21 cellular contexts compared by ENCODE assay signal in the genomic region with DNA sequence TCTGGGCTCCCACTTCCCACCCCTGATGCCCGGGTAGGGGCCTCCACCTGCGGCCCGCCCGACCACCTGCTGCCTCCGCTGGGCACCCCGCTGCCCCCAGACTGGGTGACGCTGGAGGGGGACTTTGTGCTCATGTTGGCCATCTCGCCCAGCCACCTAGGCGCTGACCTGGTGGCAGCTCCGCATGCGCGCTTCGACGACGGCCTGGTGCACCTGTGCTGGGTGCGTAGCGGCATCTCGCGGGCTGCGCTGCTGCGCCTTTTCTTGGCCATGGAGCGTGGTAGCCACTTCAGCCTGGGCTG. TPM values are rescaled to one million over a fixed set of nuclear protein-coding genes. Genes with fewer than 3 reads are reported as not detected.
DNase-seq lines count a peak whose midpoint lies in the region; ATAC-seq and TF ChIP-seq lines count a peak whose summit lies in the region.
"Had no signal": no experiment of that assay in that cellular context is flagged by ENCODE, and none has a peak within 500 bp of the region (broad histone marks: within the 10 kb centered on the region; RNA-seq: fewer than 3 reads in every experiment).

No MANE protein-coding gene starts in this region.

- TF ChIP-seq CTCF in 22Rv1 (IDR thresholded peaks at IDR 0.05) (peak; percentile 27; the same call in 1 of the 2 replicates), gastroesophageal sphincter (IDR thresholded peaks at IDR 0.05) (no peak)

- H3K27me3 ChIP-seq in HUES6 (ENCODE audit: control insufficient read depth, insufficient read depth, low read length) (no peaks in the 10 kb centered on the region), gastroesophageal sphincter (no peaks in the 10 kb centered on the region)
- H3K27me3 ChIP-seq: cardiac muscle cell, left lung, SJSA1, tibial artery had no signal

- TF ChIP-seq POLR2A in gastroesophageal sphincter (IDR thresholded peaks at IDR 0.05): no peak

- ATAC-seq in gastroesophageal sphincter: no peak
- no peak for ATAC-seq in sciatic nerve
- no peak for ATAC-seq in HG03342 (IDR thresholded peaks at IDR 0.05; ENCODE audit: unreplicated experiment)
- no peak for ATAC-seq in HG02973 (IDR thresholded peaks at IDR 0.05; ENCODE audit: unreplicated experiment)
- ATAC-seq: left lung had no signal

- no peak overlapping the region for H3K9ac ChIP-seq in HUES6 (ENCODE audit: low read length)
- H3K9ac ChIP-seq: parathyroid adenoma had no signal

- intact Hi-C loops in sciatic nerve (cut with DNase I): no loop called here

- no peaks in the 10 kb centered on the region for H3K9me3 ChIP-seq in HUES6 (ENCODE audit: control insufficient read depth, insufficient read depth, low read depth, low read length)
- H3K9me3 ChIP-seq in gastroesophageal sphincter: no peaks in the 10 kb centered on the region
- H3K9me3 ChIP-seq: left lung, SJSA1, tibial artery had no signal

- peak; percentile 61 for DNase-seq in sciatic nerve (ENCODE audit: low spot score)
- no peak for DNase-seq in DMS53 treated with DMSO at 0.1 percent for 48 hours (lab: John Stamatoyannopoulos, UW; ENCODE audit: unreplicated experiment)
- DNase-seq in Kasumi-1 (lab: John Stamatoyannopoulos, UW): no peak
- DNase-seq: effector memory CD4-positive, alpha-beta T cell; EL; HFFc6; hippocampal formation; MV-4-11; NCI-H2081; NCI-H524 had no signal

- WGBS in gastroesophageal sphincter (ENCODE audit: low coverage in 1 of 2), 2 donors: 84% methylated on average over 14 of the region's 22 CpGs; no CpG with 5 or more reads in 1 of the 2 donors

- H3K4me1 ChIP-seq in HUES6 (ENCODE audit: control insufficient read depth, insufficient read depth, low read length) (peaks cover 34% of the 10 kb centered on the region), gastroesophageal sphincter (peaks cover 7 to 75% (median 36%) of the 10 kb centered on the region in 3 donors)

- TF ChIP-seq EP300 in gastroesophageal sphincter (IDR thresholded peaks at IDR 0.05): no peak

- H3K4me3 ChIP-seq in HUES6 (ENCODE audit: low read depth, low read length) (peak overlapping the region; percentile 62), gastroesophageal sphincter (no peak overlapping the region)
- H3K4me3 ChIP-seq: cardiac muscle cell, left lung, SJSA1, smooth muscle cell, tibial artery had no signal

- no peaks in the 10 kb centered on the region for H3K36me3 ChIP-seq in HUES6 (ENCODE audit: control insufficient read depth, insufficient read depth, low read length)
- peaks cover 0 to 52% of the 10 kb centered on the region in 2 donors for H3K36me3 ChIP-seq in gastroesophageal sphincter
- H3K36me3 ChIP-seq: cardiac muscle cell had no signal

- H3K27ac ChIP-seq in 22Rv1: peak overlapping the region; percentile 100
- no peak overlapping the region for H3K27ac ChIP-seq in HUES6 (ENCODE audit: low read depth, low read length)
- peak overlapping the region; percentile 41 to 98 (median 89) for H3K27ac ChIP-seq in gastroesophageal sphincter
- H3K27ac ChIP-seq: cardiac muscle cell, parathyroid adenoma, SJSA1 had no signal

RNA-seq across cellular contexts. Expression of gene DBP, which starts 7.9 kb away (rescaled TPM):
- 10 to 100 TPM in 2 of 4 donors, 1 to 10 TPM in 2; 2.9 to 16.8 (median 8.9) TPM for total RNA-seq in gastroesophageal sphincter
- total RNA-seq in sciatic nerve: 13.7 TPM

RNA-seq across cellular contexts. Expression of gene SPHK2, which starts 9.9 kb away (rescaled TPM):
- 10 to 100 TPM in 3 of 4 donors, 1 to 10 TPM in 1; 7.2 to 17.9 (median 13.7) TPM for total RNA-seq in gastroesophageal sphincter
- 21.5 TPM for total RNA-seq in sciatic nerve

RNA-seq across cellular contexts. Expression of gene RPL18, which starts 10.3 kb away (rescaled TPM):
- total RNA-seq in gastroesophageal sphincter (1,000 to 10,000 TPM; 1,261 to 2,300 (median 1,588) TPM), sciatic nerve (789 TPM)

RNA-seq across cellular contexts. Expression of gene FAM83E, which starts 14.4 kb away (rescaled TPM):
- total RNA-seq in gastroesophageal sphincter: 1 to 10 TPM in 1 of 4 donors, not detected in 3; 1.5 TPM
- total RNA-seq in sciatic nerve: not detected

RNA-seq across cellular contexts. Expression of gene CA11, which starts 16.7 kb away (rescaled TPM):
- total RNA-seq in gastroesophageal sphincter (10 to 100 TPM in 3 of 4 donors, 1 to 10 TPM in 1; 10.0 to 28.5 (median 12.5) TPM), sciatic nerve (10.5 TPM)
- total RNA-seq: SJSA1 had no signal
